ENCODE assay signal across 8 cellular contexts in genomic region chr7:30938435-30939316, GRCh38. TPM values are rescaled to one million over a fixed set of nuclear protein-coding genes. Genes with fewer than 3 reads are reported as not detected.
A peak's percentile ranks its signal among the peaks of the same experiment; 100 is the strongest.
DNase-seq lines count a peak whose midpoint lies in the region; ATAC-seq and TF ChIP-seq lines count a peak whose summit lies in the region.

No MANE protein-coding gene starts in this region.

- ATAC-seq in GM21423 (IDR thresholded peaks at IDR 0.05; ENCODE audit: unreplicated experiment), result peak; percentile 84
- ATAC-seq in activated T-cell treated with anti-CD3 and anti-CD28 coated beads, Interleukin-2, amount 50 U/mL, for 72 hours (replicated peaks in 1 of 2), result peak; percentile 57 to 68

- H3K4me1 Mint-ChIP-seq in activated T-cell treated with anti-CD3 and anti-CD28 coated beads, Interleukin-2, amount 50 U/mL, for 72 hours (ENCODE audit: low read depth), result no peaks in the 10 kb centered on the region

- no peaks in the 10 kb centered on the region for H3K36me3 Mint-ChIP-seq in activated T-cell treated with anti-CD3 and anti-CD28 coated beads, Interleukin-2, amount 50 U/mL, for 72 hours (ENCODE audit: insufficient read depth in 2 of 2)

- POLR2A ChIA-PET in OCI-LY7 (lab: Charles Lee), result interaction anchor here (0.6 to 1.8 kb wide), 5 partner anchors 14 to 61 kb away, joined by 3 to 6 read pairs (median 3); no protein-coding TSS in a partner anchor

- H3K36me3 ChIP-seq in OCI-LY7 (ENCODE audit: insufficient read depth, low read length) (no peaks in the 10 kb centered on the region), tibial artery (no peaks in the 10 kb centered on the region)

- TF ChIP-seq CTCF in OCI-LY7 (conservative IDR thresholded peaks at IDR 0.05; ENCODE audit: low read length) (peak; percentile 87), tibial artery (IDR thresholded peaks at IDR 0.05) (peak; percentile 88 to 98)

- no peak overlapping the region for H2AFZ ChIP-seq in OCI-LY7 (ENCODE audit: low read length)

- H3K27ac Mint-ChIP-seq in activated T-cell treated with anti-CD3 and anti-CD28 coated beads, Interleukin-2, amount 50 U/mL, for 72 hours, result no peak overlapping the region

- H3K9me3 ChIP-seq in OCI-LY7 (ENCODE audit: low read length) (no peaks in the 10 kb centered on the region), tibial artery (no peaks in the 10 kb centered on the region)

- peak; percentile 77 for DNase-seq in DMS153 (lab: John Stamatoyannopoulos, UW)
- peak in 66 of 76 experiments; percentile 5 to 81 (median 54) for DNase-seq in HUDEP-2 (lab: John Stamatoyannopoulos, UW; ENCODE audit: unreplicated experiment in 76 of 76)
- peak; percentile 67 for DNase-seq in OCI-LY7 (ENCODE audit: low spot score)
- peak; percentile 72 to 77 for DNase-seq in activated T-cell treated with anti-CD3 and anti-CD28 coated beads, Interleukin-2, amount 50 U/mL, for 72 hours
- DNase-seq in foreskin melanocyte, result peak; percentile 25
- peak in 40 of 56 donors; percentile 19 to 81 (median 46) for DNase-seq in nucleus accumbens (lab: John Stamatoyannopoulos, UW)
- peak; percentile 73 to 88 for DNase-seq in tibial artery

- CTCF ChIA-PET in OCI-LY7 (lab: Charles Lee; ENCODE audit: unreplicated experiment), result interaction anchor here (0.5 to 0.8 kb wide), 5 partner anchors 14 to 54 kb away, joined by 3 to 4 read pairs (median 3); no protein-coding TSS in a partner anchor

- no peak overlapping the region for H3K4me3 Mint-ChIP-seq in activated T-cell treated with anti-CD3 and anti-CD28 coated beads, Interleukin-2, amount 50 U/mL, for 72 hours

- H3K27me3 Mint-ChIP-seq in activated T-cell treated with anti-CD3 and anti-CD28 coated beads, Interleukin-2, amount 50 U/mL, for 72 hours (ENCODE audit: low read depth), result peaks cover 28% of the 10 kb centered on the region

- BruUV-seq in OCI-LY7 (replicated peaks; lab: Mats Ljungman, UMichigan), result no TSS peak

- H3K4me1 ChIP-seq in OCI-LY7 (ENCODE audit: insufficient read depth, low read length, poor library complexity, severe bottlenecking) (no peaks in the 10 kb centered on the region), tibial artery (peaks cover 0 to 8% (median 3%) of the 10 kb centered on the region in 4 donors)

- H3K4me2 ChIP-seq in OCI-LY7 (ENCODE audit: low read length), result no peak overlapping the region

- H3K27me3 ChIP-seq in tibial artery, result no peaks in the 10 kb centered on the region

- H3K79me2 ChIP-seq in OCI-LY7 (ENCODE audit: insufficient read depth, low read depth, low read length), result no peaks in the 10 kb centered on the region

- intact Hi-C loops in OCI-LY7 (cut with micrococcal nuclease; ENCODE audit: unreplicated experiment) (loop anchor here (1.0 to 5.0 kb wide), 3 partner anchors 36 to 184 kb away; no protein-coding TSS in a partner anchor), tibial artery (cut with DNase I; ENCODE audit: low total_unique reads) (no loop called here)

- no peak overlapping the region for H3K27ac ChIP-seq in OCI-LY7 (ENCODE audit: low read depth, low read length, poor library complexity, severe bottlenecking)
- no peak overlapping the region for H3K27ac ChIP-seq in tibial artery

- H3K9me3 Mint-ChIP-seq in activated T-cell treated with anti-CD3 and anti-CD28 coated beads, Interleukin-2, amount 50 U/mL, for 72 hours, result no peaks in the 10 kb centered on the region

- H3K4me3 ChIP-seq in OCI-LY7 (ENCODE audit: low read depth, low read length, poor library complexity, severe bottlenecking), result no peak overlapping the region
- H3K4me3 ChIP-seq in tibial artery, result peak overlapping the region in 1 of 2 donors; percentile 20

- no peaks in the 10 kb centered on the region for H4K20me1 ChIP-seq in OCI-LY7 (ENCODE audit: insufficient read depth, low read length)

- H3K9me2 ChIP-seq in OCI-LY7 (ENCODE audit: insufficient read depth, low read length), result no peaks in the 10 kb centered on the region

RNA-seq across cellular contexts. Expression of gene GHRHR, which starts 25.1 kb away (rescaled TPM):
- not detected in 2 replicates for total RNA-seq in OCI-LY7 (2014; rRNA removed; shearing (Covaris generic))
- not detected in 2 replicates for total RNA-seq in OCI-LY7 (2022)
- not detected for total RNA-seq in activated T-cell treated with anti-CD3 and anti-CD28 coated beads, Interleukin-2, amount 50 U/mL, for 72 hours

RNA-seq across cellular contexts. Expression of gene AQP1, which starts 27.0 kb away (rescaled TPM):
- total RNA-seq in OCI-LY7 (2014; rRNA removed; shearing (Covaris generic)), result not detected in 2 replicates
- total RNA-seq in OCI-LY7 (2022), result not detected in 2 replicates
- under 1 TPM; 0.60 to 0.72 TPM for total RNA-seq in activated T-cell treated with anti-CD3 and anti-CD28 coated beads, Interleukin-2, amount 50 U/mL, for 72 hours

Comparison
In these comparisons a context has a peak if more than half of its experiments do, and no peak if none do; other contexts are left out.
1. DNase-seq: peak in every context shown above with its lines; median percentile 80 in tibial artery; 77 in DMS153; 74 in activated T-cell treated with anti-CD3 and anti-CD28 coated beads, Interleukin-2, amount 50 U/mL, for 72 hours; 67 in OCI-LY7; 54 in HUDEP-2; 46 in nucleus accumbens; 25 in foreskin melanocyte.